Comparison of ENCODE assay signal across 7 cellular contexts in genomic region chr12:29428630-29429029, GRCh38. TPM values are rescaled to one million over a fixed set of nuclear protein-coding genes. Genes with fewer than 3 reads are reported as not detected.
DNase-seq lines count a peak whose midpoint lies in the region; ATAC-seq lines count a peak whose summit lies in the region.

No MANE protein-coding gene starts in this region.

- peaks cover 2% of the 10 kb centered on the region for H3K9me3 Mint-ChIP-seq in natural killer cell treated with Interleukin-12 subunit alpha and Interleukin-12 subunit beta and Interleukin-15 and Interleukin-18, amount 100 ng/mL, for 72 hours

- H3K4me1 ChIP-seq in adipocyte (ENCODE audit: control insufficient read depth, insufficient read depth, low read length), result peaks cover 23% of the 10 kb centered on the region

- DNase-seq in adipocyte (ENCODE audit: low read depth) (peak; percentile 94), HuH-7.5 (ENCODE audit: low spot score) (no peak), NCI-H2227 (lab: John Stamatoyannopoulos, UW; ENCODE audit: unreplicated experiment) (no peak)
- DNase-seq in natural killer cell treated with Interleukin-12 subunit alpha and Interleukin-12 subunit beta and Interleukin-15 and Interleukin-18, amount 100 ng/mL, for 72 hours (ENCODE audit: low spot score), result no peak
- DNase-seq in stimulated activated CD4-positive, alpha-beta T cell treated with anti-CD3 and anti-CD28 coated beads, Interleukin-2, amount 100 ng/mL, for 24 hours, result no peak

- ATAC-seq in GM18858 (IDR thresholded peaks at IDR 0.05; ENCODE audit: unreplicated experiment), result peak; percentile 64
- peak; percentile 37 for ATAC-seq in HG03095 (IDR thresholded peaks at IDR 0.05; ENCODE audit: unreplicated experiment)
- peak; percentile 6 to 52 for ATAC-seq in natural killer cell treated with Interleukin-12 subunit alpha and Interleukin-12 subunit beta and Interleukin-15 and Interleukin-18, amount 100 ng/mL, for 72 hours

- no peak overlapping the region for H3K4me3 Mint-ChIP-seq in natural killer cell treated with Interleukin-12 subunit alpha and Interleukin-12 subunit beta and Interleukin-15 and Interleukin-18, amount 100 ng/mL, for 72 hours

- H3K27me3 ChIP-seq in adipocyte (replicated peaks; ENCODE audit: control insufficient read depth, insufficient read depth, low read length), result no peaks in the 10 kb centered on the region

- no peaks in the 10 kb centered on the region for H3K36me3 Mint-ChIP-seq in natural killer cell treated with Interleukin-12 subunit alpha and Interleukin-12 subunit beta and Interleukin-15 and Interleukin-18, amount 100 ng/mL, for 72 hours

- H3K36me3 ChIP-seq in adipocyte (ENCODE audit: control insufficient read depth, insufficient read depth, low read length, severe bottlenecking), result no peaks in the 10 kb centered on the region

- peaks cover 18 to 35% of the 10 kb centered on the region in 2 donors for H3K27me3 Mint-ChIP-seq in natural killer cell treated with Interleukin-12 subunit alpha and Interleukin-12 subunit beta and Interleukin-15 and Interleukin-18, amount 100 ng/mL, for 72 hours

- H3K4me3 ChIP-seq in adipocyte (ENCODE audit: low read length), result no peak overlapping the region

- H3K4me1 Mint-ChIP-seq in natural killer cell treated with Interleukin-12 subunit alpha and Interleukin-12 subunit beta and Interleukin-15 and Interleukin-18, amount 100 ng/mL, for 72 hours (ENCODE audit: low read depth in 2 of 2), result no peaks in the 10 kb centered on the region

- no peak overlapping the region for H3K27ac Mint-ChIP-seq in natural killer cell treated with Interleukin-12 subunit alpha and Interleukin-12 subunit beta and Interleukin-15 and Interleukin-18, amount 100 ng/mL, for 72 hours

- no peak overlapping the region for H3K9ac ChIP-seq in adipocyte (ENCODE audit: low read length)

- peaks cover 7% of the 10 kb centered on the region for H3K9me3 ChIP-seq in adipocyte (ENCODE audit: control insufficient read depth, low read length)

RNA-seq across cellular contexts. Expression of gene ERGIC2, which starts 47.7 kb away (rescaled TPM):
- 10 to 100 TPM; 76.3 to 83.4 TPM for total RNA-seq in natural killer cell treated with Interleukin-12 subunit alpha and Interleukin-12 subunit beta and Interleukin-15 and Interleukin-18, amount 100 ng/mL, for 72 hours
